Comparison of ENCODE assay signal across 8 cellular contexts in genomic region chr14:71320107-71320733, GRCh38. TPM values are rescaled to one million over a fixed set of nuclear protein-coding genes. Genes with fewer than 3 reads are reported as not detected.
DNase-seq lines count a peak whose midpoint lies in the region; ATAC-seq, FAIRE-seq and TF ChIP-seq lines count a peak whose summit lies in the region.

SIPA1L1 (plus strand) TSS chr14:71320476.

- ATAC-seq in HG02840 (IDR thresholded peaks at IDR 0.05; ENCODE audit: low FRiP score, unreplicated experiment) (peak; percentile 78), T-cell (replicated peaks in 1 of 4) (peak; percentile 87 to 89 (median 88))

- no peaks in the 10 kb centered on the region for H3K36me3 Mint-ChIP-seq in T-cell
- H3K36me3 Mint-ChIP-seq in type B pancreatic cell = no peaks in the 10 kb centered on the region

- H3K27ac Mint-ChIP-seq in T-cell (peak within 1 kb of the TSS; percentile 95 to 96), type B pancreatic cell (peak within 1 kb of the TSS; percentile 92)

- peak within 1 kb of the TSS; percentile 95 for H3K27ac ChIP-seq in adipose tissue (ENCODE audit: low read depth, low read length)

- POLR2A ChIA-PET in T-cell (lab: Charles Lee) = interaction anchor here in 1 of 2 donors (0.6 kb wide), 3 partner anchors 52 to 181 kb away, joined by 3 to 6 read pairs (median 3); no protein-coding TSS in a partner anchor

- peaks cover 43 to 47% (median 46%) of the 10 kb centered on the region in 3 donors for H3K4me1 Mint-ChIP-seq in T-cell
- H3K4me1 Mint-ChIP-seq in type B pancreatic cell (ENCODE audit: unreplicated experiment) = peaks cover 28% of the 10 kb centered on the region

- H3K9me3 Mint-ChIP-seq in T-cell (no peaks in the 10 kb centered on the region), type B pancreatic cell (no peaks in the 10 kb centered on the region)

- 0 to 2% (median 1%) methylated on average over 35 to 52 of the region's 52 CpGs for WGBS in adipose tissue, 3 donors

- FAIRE-seq in GM12891 (lab: Jason Lieb, UNC) = peak; percentile 97

- H3K4me3 Mint-ChIP-seq in T-cell = peak within 1 kb of the TSS; percentile 89 to 93 (median 91)
- H3K4me3 Mint-ChIP-seq in type B pancreatic cell = peak within 1 kb of the TSS; percentile 95

- intact Hi-C loops in cardiac septum (cut with DNase I) = loop anchor here (5.0 kb wide), 1 partner anchor 178 kb away; no protein-coding TSS in a partner anchor

- H3K27me3 Mint-ChIP-seq in T-cell = peaks cover 0 to under 1% of the 10 kb centered on the region in 2 donors
- peaks cover 2% of the 10 kb centered on the region for H3K27me3 Mint-ChIP-seq in type B pancreatic cell

- peak; percentile 85 for DNase-seq in GM12891 (ENCODE audit: insufficient read length, low spot score)
- DNase-seq in NCI-H1436 treated with DMSO at 0.1 percent for 48 hours (lab: John Stamatoyannopoulos, UW) = peak; percentile 90
- peak; percentile 95 to 100 (median 99) for DNase-seq in T-cell
- DNase-seq in cardiac septum (ENCODE audit: low spot score) = peak; percentile 99
- peak; percentile 97 for DNase-seq in pons (ENCODE audit: low spot score)
- DNase-seq in type B pancreatic cell (ENCODE audit: extremely low spot score, unreplicated experiment) = peak; percentile 98

- CTCF ChIA-PET in T-cell (lab: Charles Lee) = no interaction called here

- no peak for TF ChIP-seq CTCF in type B pancreatic cell (conservative IDR thresholded peaks at IDR 0.05)

- TF ChIP-seq POLR2A in GM12891 (IDR thresholded peaks at IDR 0.05; ENCODE audit: low read depth, low read length) = peak; percentile 96

TF ChIP-seq in GM12891, 5 proteins besides CTCF, POLR2A, EP300 and RAD21:
- TF ChIP-seq TAF1 (IDR thresholded peaks at IDR 0.05; ENCODE audit: low read depth, low read length) (peak; percentile 91), POLR2AphosphoS5 (IDR thresholded peaks at IDR 0.05; ENCODE audit: low read depth, low read length) (peak; percentile 98), SPI1 (IDR thresholded peaks at IDR 0.05; ENCODE audit: low read depth, low read length) (peak; percentile 86), POU2F2 (IDR thresholded peaks at IDR 0.05; ENCODE audit: low read depth, low read length) (peak; percentile 79), PAX5 (IDR thresholded peaks at IDR 0.05; ENCODE audit: insufficient read depth, low read length, severe bottlenecking) (no peak)

RNA-seq across cellular contexts. Expression of gene SIPA1L1, which starts in this region (rescaled TPM):
- 39.8 TPM for polyA plus RNA-seq in GM12891 (2012; ENCODE audit: low read depth, missing spikeins)
- total RNA-seq in T-cell = 10 to 100 TPM; 34.9 to 50.6 (median 42.3) TPM
- polyA plus RNA-seq in adipose tissue = 10 to 100 TPM in 1 of 3 donors, 1 to 10 TPM in 2; 2.9 to 12.2 (median 6.1) TPM
- total RNA-seq in cardiac septum = 14.3 TPM
- total RNA-seq in type B pancreatic cell (ENCODE audit: low replicate concordance) = 44.2 and 46.2 TPM in 2 replicates

Comparison
In these comparisons a context has a peak if more than half of its experiments do, and no peak if none do; other contexts are left out.
1. Peak in every context shown above with its lines: DNase-seq, ATAC-seq and H3K27ac ChIP-seq.